In the genomic region with DNA sequence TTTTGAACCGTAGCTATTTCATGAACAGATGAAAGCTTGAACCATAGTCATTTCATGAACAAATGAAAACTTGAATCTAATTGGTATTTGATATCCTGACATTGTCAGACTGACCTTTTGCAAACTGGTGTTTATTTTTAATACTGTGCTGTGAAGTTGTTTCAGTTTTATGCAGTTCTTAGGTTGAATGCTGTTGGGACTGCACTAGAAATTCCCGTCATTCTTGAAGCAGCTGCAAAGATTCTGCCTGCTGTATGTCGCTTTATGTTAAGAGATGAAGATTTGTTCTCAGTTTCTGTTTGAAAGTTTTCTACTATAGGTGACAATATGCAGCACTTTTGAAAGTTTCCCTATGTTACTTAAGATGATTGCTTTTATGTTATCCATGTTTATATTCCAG, we compare ENCODE assay signal across 17 cellular contexts.
"Had no signal": no experiment of that assay in that cellular context is flagged by ENCODE, and none has a peak within 500 bp of the region (broad histone marks: within the 10 kb centered on the region; RNA-seq: fewer than 3 reads in every experiment).

No MANE protein-coding gene starts in this region.

- H3K27me3 Mint-ChIP-seq: activated B cell treated with CpG ODN at 0.5 μM for 24 hours; activated CD4-positive, alpha-beta T cell treated with anti-CD3 and anti-CD28 coated beads, Interleukin-2, amount 10 ng/mL, durations not matched to agents 7 days and 5 days; brain; memory B cell had no signal

- FAIRE-seq: kidney had no signal

- ATAC-seq: gastroesophageal sphincter had no signal

- H3K27ac ChIP-seq: gastroesophageal sphincter, left ventricle myocardium inferior, ovary, testis had no signal

- H3K27me3 ChIP-seq: dorsolateral prefrontal cortex, gastroesophageal sphincter, ovary, sigmoid colon, testis had no signal

- H3K4me3 Mint-ChIP-seq: activated B cell treated with CpG ODN at 0.5 μM for 24 hours; activated CD4-positive, alpha-beta T cell treated with anti-CD3 and anti-CD28 coated beads, Interleukin-2, amount 10 ng/mL, durations not matched to agents 7 days and 5 days; brain; memory B cell; T-helper 1 cell treated with Interleukin-12 subunit alpha and Interleukin-12 subunit beta and Interleukin-4 antibody, amounts not matched to agents 30 μg/mL and 1 μg/mL, for 36 hours had no signal

- H3K27ac Mint-ChIP-seq: activated B cell treated with CpG ODN at 0.5 μM for 24 hours; activated CD4-positive, alpha-beta T cell treated with anti-CD3 and anti-CD28 coated beads, Interleukin-2, amount 10 ng/mL, durations not matched to agents 7 days and 5 days; T-helper 1 cell treated with Interleukin-12 subunit alpha and Interleukin-12 subunit beta and Interleukin-4 antibody, amounts not matched to agents 30 μg/mL and 1 μg/mL, for 36 hours had no signal

- H3K4me1 ChIP-seq: testis had no signal

- H3K9me3 Mint-ChIP-seq: activated B cell treated with CpG ODN at 0.5 μM for 24 hours; activated CD4-positive, alpha-beta T cell treated with anti-CD3 and anti-CD28 coated beads, Interleukin-2, amount 10 ng/mL, durations not matched to agents 7 days and 5 days; brain; memory B cell; T-helper 1 cell treated with Interleukin-12 subunit alpha and Interleukin-12 subunit beta and Interleukin-4 antibody, amounts not matched to agents 30 μg/mL and 1 μg/mL, for 36 hours had no signal

- DNase-seq: activated B cell treated with CpG ODN at 0.5 μM for 24 hours; activated CD4-positive, alpha-beta T cell treated with anti-CD3 and anti-CD28 coated beads, Interleukin-2, amount 10 ng/mL, durations not matched to agents 7 days and 5 days; activated naive CD4-positive, alpha-beta T cell; amygdala; cerebellar nuclear complex; dorsolateral prefrontal cortex; kidney; left ventricle myocardium inferior; ovary; sigmoid colon; stimulated activated CD4-positive, alpha-beta T cell treated with anti-CD3 and anti-CD28 coated beads, Interleukin-2, amount 100 ng/mL, for 48 hours; stimulated activated naive CD4-positive, alpha-beta T cell treated with Interleukin-2 at 50 U/mL for 16 hours; testis had no signal
